ENCODE assay signal across 22 cellular contexts in genomic region chr1:89600792-89601191, GRCh38. TPM values are rescaled to one million over a fixed set of nuclear protein-coding genes. Genes with fewer than 3 reads are reported as not detected.
A peak's percentile ranks its signal among the peaks of the same experiment; 100 is the strongest.
DNase-seq lines count a peak whose midpoint lies in the region; ATAC-seq and TF ChIP-seq lines count a peak whose summit lies in the region.
"Had no signal": no experiment of that assay in that cellular context is flagged by ENCODE, and none has a peak within 500 bp of the region (broad histone marks: within the 10 kb centered on the region; RNA-seq: fewer than 3 reads in every experiment).

No MANE protein-coding gene starts in this region.

- DNase-seq in activated CD4-positive, alpha-beta T cell treated with anti-CD3 and anti-CD28 coated beads, Interleukin-2, amount 10 ng/mL, durations not matched to agents 24 days and 14 days, result peak; percentile 54
- DNase-seq in activated CD4-positive, alpha-beta T cell treated with anti-CD3 and anti-CD28 coated beads for 4 hours, result no peak
- DNase-seq in GM10266 (ENCODE audit: extremely low spot score) (peak; percentile 14), dorsolateral prefrontal cortex (no peak), ACHN (no peak), NCI-H2196 treated with DMSO at 0.1 percent for 48 hours (lab: John Stamatoyannopoulos, UW; ENCODE audit: unreplicated experiment) (no peak), anterior cingulate cortex (lab: John Stamatoyannopoulos, UW) (no peak)
- DNase-seq: activated B cell treated with CpG ODN at 0.5 μM for 24 hours; dermis blood vessel endothelial cell; esophagus squamous epithelium; lower lobe of right lung; natural killer cell; NCI-H1092; NCI-H187 treated with DMSO at 0.1 percent for 48 hours; NCI-H526 treated with DMSO at 0.1 percent for 48 hours; stimulated activated CD4-positive, alpha-beta T cell treated with anti-CD3 and anti-CD28 coated beads, Interleukin-15, amount 100 ng/mL, for 24 hours; stimulated activated naive CD8-positive, alpha-beta T cell treated with anti-CD3 and anti-CD28 coated beads, Interleukin-15, amount 100 ng/mL, for 72 hours; SW 1271; tibial artery had no signal

- no peak overlapping the region for H3K4me3 ChIP-seq in dorsolateral prefrontal cortex
- H3K4me3 ChIP-seq: esophagus squamous epithelium, GM23338, lower lobe of right lung, tibial artery had no signal

- H3K36me3 Mint-ChIP-seq in activated CD4-positive, alpha-beta T cell treated with anti-CD3 and anti-CD28 coated beads, Interleukin-2, amount 10 ng/mL, durations not matched to agents 24 days and 14 days (ENCODE audit: low read depth), result peaks cover 54% of the 10 kb centered on the region
- H3K36me3 Mint-ChIP-seq: natural killer cell had no signal

- H3K9me3 Mint-ChIP-seq in activated CD4-positive, alpha-beta T cell treated with anti-CD3 and anti-CD28 coated beads, Interleukin-2, amount 10 ng/mL, durations not matched to agents 24 days and 14 days, result no peaks in the 10 kb centered on the region
- H3K9me3 Mint-ChIP-seq: activated B cell treated with CpG ODN at 0.5 μM for 24 hours; GM23338; natural killer cell; stimulated activated naive CD8-positive, alpha-beta T cell treated with anti-CD3 and anti-CD28 coated beads, Interleukin-15, amount 100 ng/mL, for 72 hours had no signal

- TF ChIP-seq CTCF in GM10266 (IDR thresholded peaks at IDR 0.05; ENCODE audit: control insufficient read depth, insufficient read depth, low read depth, missing control alignments), result no peak
- TF ChIP-seq CTCF in dorsolateral prefrontal cortex (IDR thresholded peaks at IDR 0.05 in 54 of 56, conservative IDR thresholded peaks at IDR 0.05 in 2 of 56; ENCODE audit: low read depth in 1 of 56, partially characterized antibody in 56 of 56), result no peak

- peak overlapping the region; percentile 79 for H3K27ac Mint-ChIP-seq in activated CD4-positive, alpha-beta T cell treated with anti-CD3 and anti-CD28 coated beads, Interleukin-2, amount 10 ng/mL, durations not matched to agents 24 days and 14 days
- H3K27ac Mint-ChIP-seq: activated B cell treated with CpG ODN at 0.5 μM for 24 hours; B cell; GM23338; natural killer cell; stimulated activated naive CD8-positive, alpha-beta T cell treated with anti-CD3 and anti-CD28 coated beads, Interleukin-15, amount 100 ng/mL, for 72 hours had no signal

- in situ Hi-C loops in ACHN (cut with HindIII; ENCODE audit: low pct_ligation_motif_present, low pct_unique_long_range_greater_than_20kb, low sequenced_read_pairs), result no loop called here

- peak overlapping the region in 41 of 59 donors; percentile 1 to 78 (median 50) for H3K27ac ChIP-seq in dorsolateral prefrontal cortex
- H3K27ac ChIP-seq: esophagus squamous epithelium, lower lobe of right lung, tibial artery had no signal

- no peaks in the 10 kb centered on the region for H3K27me3 Mint-ChIP-seq in activated CD4-positive, alpha-beta T cell treated with anti-CD3 and anti-CD28 coated beads, Interleukin-2, amount 10 ng/mL, durations not matched to agents 24 days and 14 days
- H3K27me3 Mint-ChIP-seq: activated B cell treated with CpG ODN at 0.5 μM for 24 hours; B cell; stimulated activated naive CD8-positive, alpha-beta T cell treated with anti-CD3 and anti-CD28 coated beads, Interleukin-15, amount 100 ng/mL, for 72 hours had no signal

- peak; percentile 53 for ATAC-seq in HG02798 (IDR thresholded peaks at IDR 0.05; ENCODE audit: poor library complexity, unreplicated experiment)
- ATAC-seq: lower lobe of right lung; natural killer cell; stimulated activated naive CD8-positive, alpha-beta T cell treated with anti-CD3 and anti-CD28 coated beads, Interleukin-15, amount 100 ng/mL, for 72 hours had no signal

- intact Hi-C loops in activated CD4-positive, alpha-beta T cell treated with anti-CD3 and anti-CD28 coated beads, Interleukin-2, amount 10 ng/mL, durations not matched to agents 24 days and 14 days (cut with micrococcal nuclease), result loop anchor here (1.0 to 10.0 kb wide), 2 partner anchors 10 to 556 kb away; no protein-coding TSS in a partner anchor
- intact Hi-C loops in dorsolateral prefrontal cortex (cut with DNase I), result loop anchor here (2.0 to 10.0 kb wide), 2 partner anchors 118 to 164 kb away; no protein-coding TSS in a partner anchor

- H3K4me1 Mint-ChIP-seq in activated CD4-positive, alpha-beta T cell treated with anti-CD3 and anti-CD28 coated beads, Interleukin-2, amount 10 ng/mL, durations not matched to agents 24 days and 14 days, result peaks cover 83% of the 10 kb centered on the region

- no peaks in the 10 kb centered on the region for H3K27me3 ChIP-seq in dorsolateral prefrontal cortex
- H3K27me3 ChIP-seq: esophagus squamous epithelium, tibial artery had no signal

- peak overlapping the region; percentile 6 for H3K4me3 Mint-ChIP-seq in activated CD4-positive, alpha-beta T cell treated with anti-CD3 and anti-CD28 coated beads, Interleukin-2, amount 10 ng/mL, durations not matched to agents 24 days and 14 days
- H3K4me3 Mint-ChIP-seq: activated B cell treated with CpG ODN at 0.5 μM for 24 hours; B cell; GM23338; natural killer cell; stimulated activated naive CD8-positive, alpha-beta T cell treated with anti-CD3 and anti-CD28 coated beads, Interleukin-15, amount 100 ng/mL, for 72 hours had no signal

RNA-seq across cellular contexts. Expression of gene LRRC8C, which starts 32.1 kb away (rescaled TPM):
- 73.1 and 74.0 TPM in 2 replicates for total RNA-seq in activated CD4-positive, alpha-beta T cell treated with anti-CD3 and anti-CD28 coated beads, Interleukin-2, amount 10 ng/mL, durations not matched to agents 24 days and 14 days
- total RNA-seq in dorsolateral prefrontal cortex, result 10 to 100 TPM; 10.3 to 21.7 (median 16.1) TPM

Comparison
In these comparisons a context has a peak if more than half of its experiments do, and no peak if none do; other contexts are left out.
1. DNase-seq: peak in activated CD4-positive, alpha-beta T cell treated with anti-CD3 and anti-CD28 coated beads, Interleukin-2, amount 10 ng/mL, durations not matched to agents 24 days and 14 days (single experiment) and GM10266 (single experiment); none in activated CD4-positive, alpha-beta T cell treated with anti-CD3 and anti-CD28 coated beads for 4 hours (0 of 2), dorsolateral prefrontal cortex (0 of 10), ACHN (single experiment), NCI-H2196 treated with DMSO at 0.1 percent for 48 hours (single experiment) and anterior cingulate cortex (0 of 58).